In genomic region chr19:56507446-56508281, GRCh38 we compare ENCODE assay signal across 8 cellular contexts. TPM values are rescaled to one million over a fixed set of nuclear protein-coding genes. Genes with fewer than 3 reads are reported as not detected.
DNase-seq lines count a peak whose midpoint lies in the region; ATAC-seq lines count a peak whose summit lies in the region.

ZNF471 (plus strand) TSS chr19:56507855; CDS start chr19:56511572, 3,717 bp downstream.

- peak; percentile 97 for DNase-seq in DMS53 (lab: John Stamatoyannopoulos, UW)
- DNase-seq in NCI-H1417 (lab: John Stamatoyannopoulos, UW): peak; percentile 77 to 98 (median 94)
- peak; percentile 70 for DNase-seq in activated CD4-positive, CD25-positive, alpha-beta regulatory T cell treated with anti-CD3 and anti-CD28 coated beads, Interleukin-2, amount 50 U/mL, for 72 hours
- peak; percentile 100 for DNase-seq in cerebellum (ENCODE audit: low spot score)
- peak; percentile 98 for DNase-seq in iris pigment epithelial cell (ENCODE audit: low read depth)
- DNase-seq in stimulated activated CD4-positive, alpha-beta T cell treated with anti-CD3 and anti-CD28 coated beads, Interleukin-12 subunit alpha, Interleukin-12 subunit beta, amount 100 ng/mL, for 4 hours: peak; percentile 73

- ATAC-seq in GM19324 (IDR thresholded peaks at IDR 0.05; ENCODE audit: low FRiP score, unreplicated experiment): no peak
- no peak for ATAC-seq in HG03159 (IDR thresholded peaks at IDR 0.05; ENCODE audit: unreplicated experiment)

RNA-seq across cellular contexts. Expression of gene ZNF471, which starts in this region (rescaled TPM):
- total RNA-seq in cerebellum: 28.3 TPM
